Comparison of ENCODE assay signal across 13 cellular contexts in the genomic region with DNA sequence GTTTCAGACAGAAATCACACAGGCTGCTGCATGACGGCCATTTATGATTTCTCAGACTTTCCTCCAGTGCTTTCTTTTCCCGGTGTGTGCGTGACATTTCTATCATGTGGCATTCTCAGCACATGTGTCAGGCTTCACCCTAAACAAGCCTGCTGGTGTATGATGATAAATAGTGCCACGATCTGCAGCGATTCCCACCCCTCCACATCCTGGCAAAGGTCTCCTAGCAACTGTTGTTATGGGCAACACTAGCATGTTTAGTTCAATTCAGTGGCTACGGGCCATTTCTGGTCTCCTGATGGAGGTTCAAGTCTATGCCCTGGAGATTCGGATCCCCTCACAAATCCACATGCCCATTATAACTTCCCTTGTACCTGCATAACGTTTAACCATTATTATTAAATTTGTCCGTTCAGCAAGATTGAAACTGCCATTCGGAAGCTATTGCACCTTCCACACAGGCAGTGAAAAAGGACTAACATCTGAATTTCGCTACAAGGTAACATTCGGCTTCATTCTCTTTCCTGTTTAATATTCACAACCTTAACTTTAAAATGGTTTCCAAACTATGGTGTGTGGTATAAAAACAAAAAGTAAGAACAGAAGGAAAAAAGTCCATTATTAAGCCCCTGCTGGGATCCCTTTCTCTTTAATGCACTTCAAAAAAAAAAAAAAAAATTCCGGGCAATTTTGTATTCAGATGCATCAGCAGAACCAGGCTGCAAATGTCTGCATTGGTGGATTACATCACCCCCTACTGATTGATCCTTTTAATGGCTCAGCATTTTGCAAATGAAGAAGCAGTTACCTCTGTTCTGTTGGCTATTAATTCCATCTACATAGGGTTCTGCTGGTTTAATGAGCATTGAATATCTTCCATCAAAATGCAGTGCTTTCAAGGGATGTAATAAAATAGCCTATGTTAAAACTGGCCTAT.
DNase-seq lines count a peak whose midpoint lies in the region; ATAC-seq, FAIRE-seq and TF ChIP-seq lines count a peak whose summit lies in the region.
"Had no signal": no experiment of that assay in that cellular context is flagged by ENCODE, and none has a peak within 500 bp of the region (broad histone marks: within the 10 kb centered on the region; RNA-seq: fewer than 3 reads in every experiment).

No MANE protein-coding gene starts in this region.

- no peak for TF ChIP-seq EP300 in HepG2 (IDR thresholded peaks at IDR 0.05; ENCODE audit: low read depth in 2 of 2, low read length in 2 of 2)
- no peak for TF ChIP-seq EP300 in HepG2 (CRISPR knock-in tag; IDR thresholded peaks at IDR 0.05; ENCODE audit: borderline replicate concordance)

- no peak for TF ChIP-seq POLR2A in HepG2 (IDR thresholded peaks at IDR 0.05; ENCODE audit: insufficient read depth in 1 of 2, low read depth in 2 of 2, low read length in 2 of 2)
- no peak for TF ChIP-seq POLR2A in right lobe of liver (IDR thresholded peaks at IDR 0.05)

- no peaks in the 10 kb centered on the region for H4K20me1 ChIP-seq in HepG2 (ENCODE audit: insufficient read depth, low read length)

- no peaks in the 10 kb centered on the region for H3K79me2 ChIP-seq in HepG2 (ENCODE audit: insufficient read depth, low read length)

- POLR2A ChIA-PET in HepG2 (lab: Yijun Ruan, JAX) = no interaction called here

- no peaks in the 10 kb centered on the region for H3K9me3 ChIP-seq in HepG2 (ENCODE audit: low read length)
- no peaks in the 10 kb centered on the region for H3K9me3 ChIP-seq in right lobe of liver

- TF ChIP-seq CTCF in HepG2 (CRISPR knock-in tag; IDR thresholded peaks at IDR 0.05) = no peak
- TF ChIP-seq CTCF in right lobe of liver (IDR thresholded peaks at IDR 0.05) = peak in 1 of 4 donors; percentile 5
- TF ChIP-seq CTCF in GM13976 (IDR thresholded peaks at IDR 0.05; ENCODE audit: borderline replicate concordance, control extremely low read depth, extremely low read depth, insufficient read depth, missing control alignments) = no peak

- TF ChIP-seq RAD21 in HepG2 (CRISPR knock-in tag; IDR thresholded peaks at IDR 0.05) = no peak

- in situ Hi-C loops in HepG2 (cut with HindIII; ENCODE audit: extremely low pct_ligation_motif_present, low pct_unique_long_range_greater_than_20kb) (no loop called here), GM13976 (cut with MboI; ENCODE audit: low sequenced_read_pairs, unreplicated experiment) (no loop called here)

- H3K4me3 ChIP-seq in HepG2 (replicated peaks in 1 of 3; ENCODE audit: insufficient read depth in 1 of 3, low read depth in 2 of 3, low read length in 3 of 3) = no peak overlapping the region
- no peak overlapping the region for H3K4me3 ChIP-seq in right lobe of liver

- H3K4me1 ChIP-seq in HepG2 (ENCODE audit: insufficient read depth, low read length) (no peaks in the 10 kb centered on the region), right lobe of liver (no peaks in the 10 kb centered on the region)

- H3K4me2 ChIP-seq in HepG2 (ENCODE audit: low read depth, low read length) = no peak overlapping the region

- no peaks in the 10 kb centered on the region for H3K36me3 ChIP-seq in HepG2 (replicated peaks in 1 of 2; ENCODE audit: control insufficient read depth in 1 of 2, insufficient read depth in 2 of 2, low read length in 2 of 2)
- H3K36me3 ChIP-seq in right lobe of liver = no peaks in the 10 kb centered on the region

- no peak overlapping the region for H3K9ac ChIP-seq in HepG2 (ENCODE audit: insufficient read depth, low read depth, low read length)

- intact Hi-C loops in HepG2 (cut with micrococcal nuclease; ENCODE audit: unreplicated experiment) (loop anchor here (5.0 kb wide), 1 partner anchor 453 kb away; no protein-coding TSS in a partner anchor), right lobe of liver (cut with DNase I) (no loop called here), head of caudate nucleus (cut with DNase I) (no loop called here)

- no peak for ATAC-seq in HepG2
- ATAC-seq in right lobe of liver = no peak
- ATAC-seq in GM18519 (IDR thresholded peaks at IDR 0.05; ENCODE audit: low FRiP score, unreplicated experiment) = no peak
- ATAC-seq in HG02678 (IDR thresholded peaks at IDR 0.05; ENCODE audit: unreplicated experiment) = no peak

- H2AFZ ChIP-seq in HepG2 (ENCODE audit: low read length) = no peak overlapping the region

- H3K27ac ChIP-seq in HepG2 (ENCODE audit: extremely low read length, insufficient read depth, low read length) = no peak overlapping the region
- no peak overlapping the region for H3K27ac ChIP-seq in right lobe of liver
- H3K27ac ChIP-seq: epithelial cell of prostate, RWPE1 had no signal

- DNase-seq in HepG2 (ENCODE audit: low spot score) (no peak), right lobe of liver (no peak), NCI-H2227 treated with DMSO at 0.1 percent for 48 hours (lab: John Stamatoyannopoulos, UW) (peak; percentile 37), head of caudate nucleus (peak in 24 of 42 donors; percentile 9 to 67 (median 31)), urothelium cell line (ENCODE audit: low spot score) (no peak), GM13976 (ENCODE audit: low spot score) (no peak)
- DNase-seq: NCI-H2029 had no signal

- 27% methylated on average over 13 of the region's 13 CpGs for WGBS in HepG2 (ENCODE audit: low lambda C conversion rate)
- 37% methylated on average over 13 of the region's 13 CpGs for WGBS in right lobe of liver (ENCODE audit: insufficient coverage, low coverage, low lambda C conversion rate, missing lambda C conversion rate)

- no peak for FAIRE-seq in HepG2 (lab: Jason Lieb, UNC)
- FAIRE-seq in urothelium cell line (lab: Jason Lieb, UNC) = peak; percentile 75
- FAIRE-seq: keratinocyte, TTC549 had no signal

- CTCF ChIA-PET in HepG2 (lab: Yijun Ruan, JAX; ENCODE audit: low intra/inter-chr PET ratio, low total read pairs) = no interaction called here

- no peaks in the 10 kb centered on the region; a peak in 1 of 5 replicates for H3K27me3 ChIP-seq in HepG2 (ENCODE audit: control insufficient read depth in 1 of 2, insufficient read depth in 2 of 2, low read length in 2 of 2)
- H3K27me3 ChIP-seq in right lobe of liver = no peaks in the 10 kb centered on the region

- BruUV-seq in HepG2 (replicated peaks; lab: Mats Ljungman, UMichigan) = no TSS peak

TF ChIP-seq in HepG2, 621 proteins besides CTCF, POLR2A, EP300 and RAD21:
- 0 out of 2 replicates have a peak, but pooled peaks have one; percentile 13 for TF ChIP-seq RFX1 (IDR thresholded peaks at IDR 0.05)
- TF ChIP-seq, protein P1, sequence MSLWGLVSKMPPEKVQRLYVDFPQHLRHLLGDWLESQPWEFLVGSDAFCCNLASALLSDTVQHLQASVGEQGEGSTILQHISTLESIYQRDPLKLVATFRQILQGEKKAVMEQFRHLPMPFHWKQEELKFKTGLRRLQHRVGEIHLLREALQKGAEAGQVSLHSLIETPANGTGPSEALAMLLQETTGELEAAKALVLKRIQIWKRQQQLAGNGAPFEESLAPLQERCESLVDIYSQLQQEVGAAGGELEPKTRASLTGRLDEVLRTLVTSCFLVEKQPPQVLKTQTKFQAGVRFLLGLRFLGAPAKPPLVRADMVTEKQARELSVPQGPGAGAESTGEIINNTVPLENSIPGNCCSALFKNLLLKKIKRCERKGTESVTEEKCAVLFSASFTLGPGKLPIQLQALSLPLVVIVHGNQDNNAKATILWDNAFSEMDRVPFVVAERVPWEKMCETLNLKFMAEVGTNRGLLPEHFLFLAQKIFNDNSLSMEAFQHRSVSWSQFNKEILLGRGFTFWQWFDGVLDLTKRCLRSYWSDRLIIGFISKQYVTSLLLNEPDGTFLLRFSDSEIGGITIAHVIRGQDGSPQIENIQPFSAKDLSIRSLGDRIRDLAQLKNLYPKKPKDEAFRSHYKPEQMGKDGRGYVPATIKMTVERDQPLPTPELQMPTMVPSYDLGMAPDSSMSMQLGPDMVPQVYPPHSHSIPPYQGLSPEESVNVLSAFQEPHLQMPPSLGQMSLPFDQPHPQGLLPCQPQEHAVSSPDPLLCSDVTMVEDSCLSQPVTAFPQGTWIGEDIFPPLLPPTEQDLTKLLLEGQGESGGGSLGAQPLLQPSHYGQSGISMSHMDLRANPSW (CRISPR knock-in tag; IDR thresholded peaks at IDR 0.05; ENCODE audit: borderline replicate concordance) = no peak

Comparison
In these comparisons a context has a peak if more than half of its experiments do, and no peak if none do; other contexts are left out.
1. DNase-seq: peak in NCI-H2227 treated with DMSO at 0.1 percent for 48 hours (single experiment) and head of caudate nucleus (24 of 42); none in HepG2 (single experiment), right lobe of liver (0 of 3), urothelium cell line (single experiment) and GM13976 (single experiment).